In genomic region chr19:45059258-45059965, GRCh38 we compare ENCODE assay signal across 9 cellular contexts. TPM values are rescaled to one million over a fixed set of nuclear protein-coding genes. Genes with fewer than 3 reads are reported as not detected.
A peak's percentile ranks its signal among the peaks of the same experiment; 100 is the strongest.
DNase-seq lines count a peak whose midpoint lies in the region; ATAC-seq and TF ChIP-seq lines count a peak whose summit lies in the region.
"Had no signal": no experiment of that assay in that cellular context is flagged by ENCODE, and none has a peak within 500 bp of the region (broad histone marks: within the 10 kb centered on the region; RNA-seq: fewer than 3 reads in every experiment).

No MANE protein-coding gene starts in this region.

- peak overlapping the region; percentile 50 for H2AK9ac ChIP-seq in IMR-90 (replicated peaks; ENCODE audit: low read depth, low read length, poor library complexity)

- no TSS peak for BruUV-seq in IMR-90 (replicated peaks; lab: Mats Ljungman, UMichigan)

- H3K4ac ChIP-seq in IMR-90 (ENCODE audit: low read depth, low read length): no peak overlapping the region
- H3K4ac ChIP-seq in neuronal stem cell (ENCODE audit: low read length): no peak overlapping the region

- no peak overlapping the region for H3K18ac ChIP-seq in IMR-90 (ENCODE audit: low read depth, low read length)
- no peak overlapping the region for H3K18ac ChIP-seq in neuronal stem cell (ENCODE audit: low read length)

- H3K4me1 ChIP-seq in IMR-90 (ENCODE audit: control insufficient read depth, insufficient read depth, low read length) (no peaks in the 10 kb centered on the region), neuronal stem cell (ENCODE audit: control insufficient read depth in 2 of 2, insufficient read depth in 1 of 2, low read depth in 1 of 2, low read length in 2 of 2) (no peaks in the 10 kb centered on the region)

- H3K27me3 Mint-ChIP-seq in activated T-helper 1 cell treated with anti-CD3 and anti-CD28 coated beads, Interleukin-12 subunit alpha, Interleukin-12 subunit beta, Interleukin-2, Interleukin-4 antibody, amounts not matched to agents 30 ng/mL and 10 ng/mL and 1 ng/mL, durations not matched to agents 14 hours and 24 hours and 36 hours (ENCODE audit: insufficient read depth): no peaks in the 10 kb centered on the region

- CTCF ChIA-PET in IMR-90 (lab: Yijun Ruan, JAX): interaction anchor here (0.6 to 1.4 kb wide), 8 partner anchors 9 to 151 kb away, joined by 3 to 5 read pairs (median 3); no protein-coding TSS in a partner anchor

- H3K79me1 ChIP-seq in IMR-90 (ENCODE audit: low read depth in 1 of 2, low read length in 2 of 2): peaks cover 16 to 35% of the 10 kb centered on the region in 2 experiments
- peaks cover 7% of the 10 kb centered on the region for H3K79me1 ChIP-seq in neuronal stem cell (ENCODE audit: low read depth, low read length)

- H3K23ac ChIP-seq in IMR-90 (ENCODE audit: low read depth, low read length) (no peak overlapping the region), neuronal stem cell (ENCODE audit: low read depth, low read length, poor library complexity) (peak overlapping the region; percentile 11)

- H3K56ac ChIP-seq in IMR-90 (ENCODE audit: extremely low read depth, insufficient read depth, low read length): no peak overlapping the region

- H3K36me3 ChIP-seq in IMR-90 (ENCODE audit: control insufficient read depth, insufficient read depth, low read length) (peaks cover 81% of the 10 kb centered on the region), neuronal stem cell (replicated peaks in 1 of 2; ENCODE audit: control insufficient read depth in 2 of 2, insufficient read depth in 2 of 2, low read length in 2 of 2) (peaks cover 77 to 96% of the 10 kb centered on the region in 2 donors)

- H2AK5ac ChIP-seq in IMR-90 (ENCODE audit: low read depth, low read length) (no peak overlapping the region), neuronal stem cell (ENCODE audit: low read depth, low read length) (no peak overlapping the region)

- POLR2A ChIA-PET in IMR-90 (lab: Charles Lee; ENCODE audit: unreplicated experiment): interaction anchor here (1.0 kb wide), 1 partner anchor 21 kb away, joined by 4 read pairs; the partner anchor contains the start of gene CLASRP

- H3K4me1 Mint-ChIP-seq in activated T-helper 1 cell treated with anti-CD3 and anti-CD28 coated beads, Interleukin-12 subunit alpha, Interleukin-12 subunit beta, Interleukin-2, Interleukin-4 antibody, amounts not matched to agents 30 ng/mL and 10 ng/mL and 1 ng/mL, durations not matched to agents 14 hours and 24 hours and 36 hours (ENCODE audit: low read depth): peaks cover 5% of the 10 kb centered on the region

- H2AFZ ChIP-seq in IMR-90 (replicated peaks; ENCODE audit: low read length, poor library complexity) (no peak overlapping the region), neuronal stem cell (ENCODE audit: low read length) (no peak overlapping the region)

- DNase-seq in ELF-1 (ENCODE audit: low read depth, low spot score) (peak; percentile 91), IMR-90 (peak; percentile 69), RPMI7951 (ENCODE audit: low read depth) (peak; percentile 65), fibroblast of peridontal ligament (ENCODE audit: extremely low read depth) (peak; percentile 69), neuronal stem cell (ENCODE audit: low spot score) (peak; percentile 83), stromal cell of bone marrow (ENCODE audit: low read depth) (peak; percentile 48), GF-D8 (lab: John Stamatoyannopoulos, UW) (no peak)
- DNase-seq in activated T-helper 1 cell treated with anti-CD3 and anti-CD28 coated beads, Interleukin-12 subunit alpha, Interleukin-12 subunit beta, Interleukin-2, Interleukin-4 antibody, amounts not matched to agents 30 ng/mL and 10 ng/mL and 1 ng/mL, durations not matched to agents 14 hours and 24 hours and 36 hours (ENCODE audit: low spot score): peak; percentile 73

- H2BK15ac ChIP-seq in IMR-90 (ENCODE audit: low read depth, low read length) (no peak overlapping the region), neuronal stem cell (ENCODE audit: low read length) (no peak overlapping the region)

- no peak overlapping the region for H4K8ac ChIP-seq in IMR-90 (ENCODE audit: low read depth in 2 of 2, low read length in 2 of 2)
- H4K8ac ChIP-seq in neuronal stem cell (ENCODE audit: low read depth, low read length): no peak overlapping the region

- H4K5ac ChIP-seq in IMR-90 (ENCODE audit: low read depth, low read length): no peak overlapping the region

- dilution Hi-C loops in IMR-90 (cut with HindIII; ENCODE audit: low sequenced_read_pairs, unreplicated experiment): no loop called here

- H3K14ac ChIP-seq in IMR-90 (replicated peaks; ENCODE audit: low read depth, low read length) (no peak overlapping the region), neuronal stem cell (ENCODE audit: low read length) (no peak overlapping the region)

- no peak overlapping the region for H3K4me3 Mint-ChIP-seq in activated T-helper 1 cell treated with anti-CD3 and anti-CD28 coated beads, Interleukin-12 subunit alpha, Interleukin-12 subunit beta, Interleukin-2, Interleukin-4 antibody, amounts not matched to agents 30 ng/mL and 10 ng/mL and 1 ng/mL, durations not matched to agents 14 hours and 24 hours and 36 hours

- no peak overlapping the region for H3K9ac ChIP-seq in IMR-90 (ENCODE audit: low read depth, low read length)
- H3K9ac ChIP-seq in neuronal stem cell (ENCODE audit: low read depth, low read length, poor library complexity): no peak overlapping the region

- no peak overlapping the region for H2BK20ac ChIP-seq in IMR-90 (ENCODE audit: low read depth, low read length)

- peak; percentile 86 for ATAC-seq in IMR-90 (ENCODE audit: low read depth)

- no peaks in the 10 kb centered on the region for H3K27me3 ChIP-seq in IMR-90 (ENCODE audit: control insufficient read depth, insufficient read depth, low read length)
- H3K27me3 ChIP-seq in neuronal stem cell (ENCODE audit: control insufficient read depth in 3 of 3, insufficient read depth in 3 of 3, low read depth in 1 of 3, low read length in 3 of 3): no peaks in the 10 kb centered on the region

- no peak overlapping the region for H3K4me3 ChIP-seq in IMR-90 (ENCODE audit: insufficient read depth, low read depth, low read length)
- H3K4me3 ChIP-seq in neuronal stem cell (ENCODE audit: low read length in 2 of 2): no peak overlapping the region

- H4K20me1 ChIP-seq in IMR-90 (ENCODE audit: insufficient read depth, low read length): peaks cover 36% of the 10 kb centered on the region

- peak; percentile 77 for TF ChIP-seq RAD21 in IMR-90 (IDR thresholded peaks at IDR 0.05; ENCODE audit: low read length)

- peaks cover 38% of the 10 kb centered on the region for H3K36me3 Mint-ChIP-seq in activated T-helper 1 cell treated with anti-CD3 and anti-CD28 coated beads, Interleukin-12 subunit alpha, Interleukin-12 subunit beta, Interleukin-2, Interleukin-4 antibody, amounts not matched to agents 30 ng/mL and 10 ng/mL and 1 ng/mL, durations not matched to agents 14 hours and 24 hours and 36 hours (ENCODE audit: low read depth)

- H3K27ac Mint-ChIP-seq in activated T-helper 1 cell treated with anti-CD3 and anti-CD28 coated beads, Interleukin-12 subunit alpha, Interleukin-12 subunit beta, Interleukin-2, Interleukin-4 antibody, amounts not matched to agents 30 ng/mL and 10 ng/mL and 1 ng/mL, durations not matched to agents 14 hours and 24 hours and 36 hours: peak overlapping the region; percentile 63

- intact Hi-C loops in IMR-90 (cut with micrococcal nuclease): loop anchor here (1.0 to 2.0 kb wide), 2 partner anchors 42 to 157 kb away; no protein-coding TSS in a partner anchor
- intact Hi-C loops in activated T-helper 1 cell treated with anti-CD3 and anti-CD28 coated beads, Interleukin-12 subunit alpha, Interleukin-12 subunit beta, Interleukin-2, Interleukin-4 antibody, amounts not matched to agents 30 ng/mL and 10 ng/mL and 1 ng/mL, durations not matched to agents 14 hours and 24 hours and 36 hours (cut with micrococcal nuclease): loop anchor here (1.0 to 5.0 kb wide), 4 partner anchors 20 to 157 kb away; partner anchors contain the start of gene CLASRP

- no peak overlapping the region for H3K4me2 ChIP-seq in IMR-90 (ENCODE audit: low read depth, low read length)
- H3K4me2 ChIP-seq in neuronal stem cell (ENCODE audit: insufficient read depth, low read length, poor library complexity, severe bottlenecking): no peak overlapping the region

- H2BK12ac ChIP-seq in neuronal stem cell (ENCODE audit: low read length): no peak overlapping the region

- WGBS in IMR-90 (ENCODE audit: extremely low coverage in 2 of 2, insufficient read length in 1 of 2), 2 experiments: 88% methylated on average over 5 of the region's 16 CpGs; no CpG with 5 or more reads in 1 of the 2 experiments
- WGBS in neuronal stem cell (ENCODE audit: extremely low coverage in 2 of 2, insufficient read length in 2 of 2, insufficient replicate concordance in 1 of 2), 2 donors: no CpG with 5 or more reads among the region's 16 CpGs

- H2BK5ac ChIP-seq in IMR-90 (ENCODE audit: low read depth, low read length, poor library complexity, severe bottlenecking): no peak overlapping the region
- H2BK5ac ChIP-seq in neuronal stem cell (ENCODE audit: low read length): peak overlapping the region; percentile 53

- TF ChIP-seq POLR2A in IMR-90 (IDR thresholded peaks at IDR 0.05; ENCODE audit: low read depth, low read length): no peak

- H3K9me1 ChIP-seq in IMR-90 (ENCODE audit: insufficient read depth, low read length): peaks cover 1% of the 10 kb centered on the region; the same call in 1 of the 2 replicates

- H2BK120ac ChIP-seq in IMR-90 (ENCODE audit: low read depth, low read length): no peak overlapping the region
- no peak overlapping the region for H2BK120ac ChIP-seq in neuronal stem cell (ENCODE audit: low read depth, low read length)

- H3K9me3 ChIP-seq in IMR-90 (ENCODE audit: control insufficient read depth, insufficient read depth, low read length) (no peaks in the 10 kb centered on the region), neuronal stem cell (replicated peaks in 1 of 2; ENCODE audit: control insufficient read depth in 2 of 2, insufficient read depth in 1 of 2, low read depth in 1 of 2, low read length in 2 of 2) (no peaks in the 10 kb centered on the region)

- H3K9me3 Mint-ChIP-seq in activated T-helper 1 cell treated with anti-CD3 and anti-CD28 coated beads, Interleukin-12 subunit alpha, Interleukin-12 subunit beta, Interleukin-2, Interleukin-4 antibody, amounts not matched to agents 30 ng/mL and 10 ng/mL and 1 ng/mL, durations not matched to agents 14 hours and 24 hours and 36 hours: no peaks in the 10 kb centered on the region

- H4K91ac ChIP-seq in IMR-90 (ENCODE audit: insufficient read depth, low read depth, low read length) (no peak overlapping the region), neuronal stem cell (ENCODE audit: low read depth, low read length, poor library complexity) (no peak overlapping the region)

- H3K27ac ChIP-seq in IMR-90 (ENCODE audit: insufficient read depth, low read length) (no peak overlapping the region), neuronal stem cell (replicated peaks; ENCODE audit: low read length) (no peak overlapping the region)
- H3K27ac ChIP-seq: epithelial cell of prostate had no signal

- in situ Hi-C loops in IMR-90 (cut with MboI; ENCODE audit: low sequenced_read_pairs): no loop called here

- TF ChIP-seq CTCF in IMR-90 (conservative IDR thresholded peaks at IDR 0.05; ENCODE audit: low read depth, low read length): peak; percentile 81

RNA-seq across cellular contexts. Expression of gene ZNF296, which starts 16.9 kb away (rescaled TPM):
- total RNA-seq in IMR-90 (2012; rRNA removed): not detected in 2 replicates
- polyA plus RNA-seq in IMR-90 (2012; rRNA removed): 0.10 and 0.11 TPM in 2 replicates
- polyA plus RNA-seq in IMR-90 (2012; cell fraction: cytosol; rRNA removed): 0.11 and 0.25 TPM in 2 replicates
- 0.58 and 1.5 TPM in 2 replicates for polyA plus RNA-seq in IMR-90 (2012; cell fraction: nucleus; rRNA removed; ENCODE audit: low replicate concordance)
- 0.48 and 0.59 TPM in 2 replicates for total RNA-seq in RPMI7951 (2014; rRNA removed; shearing (Covaris generic))
- total RNA-seq in activated T-helper 1 cell treated with anti-CD3 and anti-CD28 coated beads, Interleukin-12 subunit alpha, Interleukin-12 subunit beta, Interleukin-2, Interleukin-4 antibody, amounts not matched to agents 30 ng/mL and 10 ng/mL and 1 ng/mL, durations not matched to agents 14 hours and 24 hours and 36 hours: 4.3 and 4.7 TPM in 2 replicates
- polyA plus RNA-seq in neuronal stem cell (2013, experiment 1 of 2): 1.2 TPM
- 1.0 TPM for polyA plus RNA-seq in neuronal stem cell (2013, experiment 2 of 2)

RNA-seq across cellular contexts. Expression of gene GEMIN7, which starts 19.6 kb away (rescaled TPM):
- total RNA-seq in IMR-90 (2012; rRNA removed): 19.7 and 27.2 TPM in 2 replicates
- 52.8 and 53.0 TPM in 2 replicates for polyA plus RNA-seq in IMR-90 (2012; rRNA removed)
- 56.1 and 64.0 TPM in 2 replicates for polyA plus RNA-seq in IMR-90 (2012; cell fraction: cytosol; rRNA removed)
- polyA plus RNA-seq in IMR-90 (2012; cell fraction: nucleus; rRNA removed; ENCODE audit: low replicate concordance): 18.8 and 44.2 TPM in 2 replicates
- total RNA-seq in RPMI7951 (2014; rRNA removed; shearing (Covaris generic)): 55.1 and 62.7 TPM in 2 replicates
- 46.8 and 53.6 TPM in 2 replicates for total RNA-seq in activated T-helper 1 cell treated with anti-CD3 and anti-CD28 coated beads, Interleukin-12 subunit alpha, Interleukin-12 subunit beta, Interleukin-2, Interleukin-4 antibody, amounts not matched to agents 30 ng/mL and 10 ng/mL and 1 ng/mL, durations not matched to agents 14 hours and 24 hours and 36 hours
- 19.2 TPM for polyA plus RNA-seq in neuronal stem cell (2013, experiment 1 of 2)
- polyA plus RNA-seq in neuronal stem cell (2013, experiment 2 of 2): 18.7 TPM

RNA-seq across cellular contexts. Expression of gene CLASRP, which starts 20.6 kb away (rescaled TPM):
- 19.9 and 20.6 TPM in 2 replicates for total RNA-seq in IMR-90 (2012; rRNA removed)
- polyA plus RNA-seq in IMR-90 (2012; rRNA removed): 31.7 and 34.9 TPM in 2 replicates
- 15.3 and 30.0 TPM in 2 replicates for polyA plus RNA-seq in IMR-90 (2012; cell fraction: cytosol; rRNA removed)
- polyA plus RNA-seq in IMR-90 (2012; cell fraction: nucleus; rRNA removed; ENCODE audit: low replicate concordance): 532 and 592 TPM in 2 replicates
- total RNA-seq in RPMI7951 (2014; rRNA removed; shearing (Covaris generic)): 11.5 and 12.1 TPM in 2 replicates
- 106 and 116 TPM in 2 replicates for total RNA-seq in activated T-helper 1 cell treated with anti-CD3 and anti-CD28 coated beads, Interleukin-12 subunit alpha, Interleukin-12 subunit beta, Interleukin-2, Interleukin-4 antibody, amounts not matched to agents 30 ng/mL and 10 ng/mL and 1 ng/mL, durations not matched to agents 14 hours and 24 hours and 36 hours
- polyA plus RNA-seq in neuronal stem cell (2013, experiment 1 of 2): 37.0 TPM
- 35.8 TPM for polyA plus RNA-seq in neuronal stem cell (2013, experiment 2 of 2)

RNA-seq across cellular contexts. Expression of gene PPP1R37, which starts 33.6 kb away (rescaled TPM):
- 13.1 and 13.9 TPM in 2 replicates for total RNA-seq in IMR-90 (2012; rRNA removed)
- polyA plus RNA-seq in IMR-90 (2012; rRNA removed): 18.5 and 20.8 TPM in 2 replicates
- polyA plus RNA-seq in IMR-90 (2012; cell fraction: cytosol; rRNA removed): 14.0 and 22.6 TPM in 2 replicates
- 41.6 and 72.5 TPM in 2 replicates for polyA plus RNA-seq in IMR-90 (2012; cell fraction: nucleus; rRNA removed; ENCODE audit: low replicate concordance)
- 17.2 and 30.5 TPM in 2 replicates for total RNA-seq in RPMI7951 (2014; rRNA removed; shearing (Covaris generic))
- 20.4 and 20.5 TPM in 2 replicates for total RNA-seq in activated T-helper 1 cell treated with anti-CD3 and anti-CD28 coated beads, Interleukin-12 subunit alpha, Interleukin-12 subunit beta, Interleukin-2, Interleukin-4 antibody, amounts not matched to agents 30 ng/mL and 10 ng/mL and 1 ng/mL, durations not matched to agents 14 hours and 24 hours and 36 hours
- polyA plus RNA-seq in neuronal stem cell (2013, experiment 1 of 2): 15.6 TPM
- polyA plus RNA-seq in neuronal stem cell (2013, experiment 2 of 2): 15.8 TPM

RNA-seq across cellular contexts. Expression of gene RELB, which starts 58.1 kb away (rescaled TPM):
- total RNA-seq in IMR-90 (2012; rRNA removed): 5.0 TPM in 2 replicates
- polyA plus RNA-seq in IMR-90 (2012; rRNA removed): 17.2 and 19.9 TPM in 2 replicates
- polyA plus RNA-seq in IMR-90 (2012; cell fraction: cytosol; rRNA removed): 19.6 and 28.9 TPM in 2 replicates
- polyA plus RNA-seq in IMR-90 (2012; cell fraction: nucleus; rRNA removed; ENCODE audit: low replicate concordance): 15.4 and 32.8 TPM in 2 replicates
- total RNA-seq in RPMI7951 (2014; rRNA removed; shearing (Covaris generic)): 7.2 and 9.9 TPM in 2 replicates
- total RNA-seq in activated T-helper 1 cell treated with anti-CD3 and anti-CD28 coated beads, Interleukin-12 subunit alpha, Interleukin-12 subunit beta, Interleukin-2, Interleukin-4 antibody, amounts not matched to agents 30 ng/mL and 10 ng/mL and 1 ng/mL, durations not matched to agents 14 hours and 24 hours and 36 hours: 73.3 and 77.5 TPM in 2 replicates
- 7.2 TPM for polyA plus RNA-seq in neuronal stem cell (2013, experiment 1 of 2)
- polyA plus RNA-seq in neuronal stem cell (2013, experiment 2 of 2): 7.2 TPM
